1 cellular context compared by ENCODE assay signal in the genomic region with DNA sequence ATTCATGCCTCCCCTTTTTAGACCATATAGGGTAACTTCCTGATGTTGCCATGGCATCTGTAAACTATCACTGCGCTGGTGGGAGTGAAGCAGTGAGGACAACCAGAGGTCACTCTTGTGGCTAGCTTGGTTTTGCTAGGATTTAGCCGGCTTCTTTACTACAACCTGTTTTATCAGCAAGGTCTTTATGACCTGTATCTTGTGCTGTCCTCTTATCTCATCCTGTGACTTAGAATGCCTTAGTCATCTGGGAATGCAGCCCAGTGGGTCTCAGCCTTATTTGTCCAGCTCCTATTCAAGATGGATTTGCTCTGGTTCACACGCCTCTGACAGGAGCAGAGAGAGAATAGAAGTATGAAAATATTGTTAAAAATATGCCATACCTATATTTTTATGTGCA.
TF ChIP-seq lines count a peak whose summit lies in the region.

No MANE protein-coding gene starts in this region.

TF ChIP-seq in IMR-90, 13 proteins besides CTCF, POLR2A, EP300 and RAD21 (continued from another document):
- no peak for TF ChIP-seq RCOR1 (IDR thresholded peaks at IDR 0.05; ENCODE audit: insufficient replicate concordance, low read length)
